22 cellular contexts compared by ENCODE assay signal in genomic region chr22:48004038-48004437, GRCh38.
"Had no signal": no experiment of that assay in that cellular context is flagged by ENCODE, and none has a peak within 500 bp of the region (broad histone marks: within the 10 kb centered on the region; RNA-seq: fewer than 3 reads in every experiment).

No MANE protein-coding gene starts in this region.

- FAIRE-seq: colon, endometrium, frontal cortex, keratinocyte had no signal

- DNase-seq: activated CD4-positive, alpha-beta memory T cell treated with anti-CD3 and anti-CD28 coated beads, Interleukin-2, amount 10 ng/mL, durations not matched to agents 7 days and 5 days; activated CD4-positive, alpha-beta T cell treated with anti-CD3 and anti-CD28 coated beads for 36 hours; activated naive CD4-positive, alpha-beta T cell treated with Interleukin-2 at 50 U/mL for 16 hours; activated T-cell treated with anti-CD3 and anti-CD28 coated beads, Interleukin-2, amount 50 U/mL, for 24 hours; aorta; brain microvascular endothelial cell; central memory CD4-positive, alpha-beta T cell; hypothalamus; stimulated activated CD4-positive, alpha-beta T cell treated with anti-CD3 and anti-CD28 coated beads, Interleukin-12 subunit alpha, Interleukin-12 subunit beta, amount 100 ng/mL, for 4 hours; stimulated activated CD4-positive, alpha-beta T cell treated with anti-CD3 and anti-CD28 coated beads, Interleukin-1b, Interleukin-23, amount 100 ng/mL, for 48 hours; stimulated activated CD8-positive, alpha-beta memory T cell treated with anti-CD3 and anti-CD28 coated beads, Interleukin-4, amount 100 ng/mL, for 48 hours; stimulated activated naive CD4-positive, alpha-beta T cell treated with Interleukin-2 at 50 U/mL for 16 hours had no signal

- H3K27ac ChIP-seq: brain microvascular endothelial cell, right atrium auricular region, tibial nerve, vagina had no signal

- H3K27me3 ChIP-seq: brain microvascular endothelial cell, right atrium auricular region, tibial nerve, vagina had no signal

- H3K4me3 Mint-ChIP-seq: activated CD4-positive, alpha-beta memory T cell treated with anti-CD3 and anti-CD28 coated beads, Interleukin-2, amount 10 ng/mL, durations not matched to agents 7 days and 5 days; activated CD4-positive, alpha-beta T cell treated with anti-CD3 and anti-CD28 coated beads for 36 hours; activated T-cell treated with anti-CD3 and anti-CD28 coated beads, Interleukin-2, amount 50 U/mL, for 24 hours had no signal

- H3K36me3 ChIP-seq: brain microvascular endothelial cell, right atrium auricular region, tibial nerve, vagina had no signal

- H3K27me3 Mint-ChIP-seq: activated CD4-positive, alpha-beta memory T cell treated with anti-CD3 and anti-CD28 coated beads, Interleukin-2, amount 10 ng/mL, durations not matched to agents 7 days and 5 days had no signal

- H3K9me3 ChIP-seq: right atrium auricular region, tibial nerve, vagina had no signal

- H3K9me3 Mint-ChIP-seq: activated CD4-positive, alpha-beta memory T cell treated with anti-CD3 and anti-CD28 coated beads, Interleukin-2, amount 10 ng/mL, durations not matched to agents 7 days and 5 days; activated T-cell treated with anti-CD3 and anti-CD28 coated beads, Interleukin-2, amount 50 U/mL, for 24 hours; activated T-helper 2 cell treated with anti-CD3 and anti-CD28 coated beads, Interferon-gamma antibody, Interleukin-2, Interleukin-4, amounts not matched to agents 10 μg/mL and 5 μg/mL and 100 μg/mL, durations not matched to agents 14 hours and 24 hours and 36 hours had no signal

- H3K4me1 ChIP-seq: right atrium auricular region, tibial nerve, vagina had no signal

- H3K4me1 Mint-ChIP-seq: activated CD4-positive, alpha-beta memory T cell treated with anti-CD3 and anti-CD28 coated beads, Interleukin-2, amount 10 ng/mL, durations not matched to agents 7 days and 5 days; activated CD4-positive, alpha-beta T cell treated with anti-CD3 and anti-CD28 coated beads for 36 hours had no signal

- H3K27ac Mint-ChIP-seq: activated CD4-positive, alpha-beta memory T cell treated with anti-CD3 and anti-CD28 coated beads, Interleukin-2, amount 10 ng/mL, durations not matched to agents 7 days and 5 days; activated CD4-positive, alpha-beta T cell treated with anti-CD3 and anti-CD28 coated beads for 36 hours; activated T-cell treated with anti-CD3 and anti-CD28 coated beads, Interleukin-2, amount 50 U/mL, for 24 hours; activated T-helper 2 cell treated with anti-CD3 and anti-CD28 coated beads, Interferon-gamma antibody, Interleukin-2, Interleukin-4, amounts not matched to agents 10 μg/mL and 5 μg/mL and 100 μg/mL, durations not matched to agents 14 hours and 24 hours and 36 hours; progenitor cell of endocrine pancreas had no signal

- ATAC-seq: activated CD4-positive, alpha-beta T cell treated with anti-CD3 and anti-CD28 coated beads for 36 hours; left lobe of liver had no signal

- H3K4me3 ChIP-seq: right atrium auricular region, tibial nerve, vagina had no signal
